In genomic region chr3:127640031-127640355, GRCh38 we compare ENCODE assay signal across 2 cellular contexts.
TF ChIP-seq lines count a peak whose summit lies in the region.

No MANE protein-coding gene starts in this region.

TF ChIP-seq in GM23338, 12 proteins besides CTCF, POLR2A, EP300 and RAD21:
- no peak for TF ChIP-seq CREB1 (CRISPR knock-in tag; IDR thresholded peaks at IDR 0.05; ENCODE audit: low read depth)
- TF ChIP-seq STAT1 (IDR thresholded peaks at IDR 0.05; ENCODE audit: unreplicated experiment): no peak
- no peak for TF ChIP-seq REST (IDR thresholded peaks at IDR 0.05; ENCODE audit: unreplicated experiment)
- no peak for TF ChIP-seq ZNF462 (CRISPR knock-in tag; IDR thresholded peaks at IDR 0.05)
- no peak for TF ChIP-seq EZH2phosphoT487 (IDR thresholded peaks at IDR 0.05; ENCODE audit: unreplicated experiment)
- TF ChIP-seq JUNB (IDR thresholded peaks at IDR 0.05; ENCODE audit: unreplicated experiment): no peak
- no peak for TF ChIP-seq ZNF114 (CRISPR knock-in tag; IDR thresholded peaks at IDR 0.05)
- TF ChIP-seq EZH2 (IDR thresholded peaks at IDR 0.05; ENCODE audit: low read depth, unreplicated experiment): no peak
- no peak for TF ChIP-seq ETS1 (IDR thresholded peaks at IDR 0.05)
- no peak for TF ChIP-seq NANOG (IDR thresholded peaks at IDR 0.05; ENCODE audit: borderline replicate concordance)
- TF ChIP-seq ZNF331 (CRISPR knock-in tag; IDR thresholded peaks at IDR 0.05; ENCODE audit: low read depth): no peak
- no peak for TF ChIP-seq POLR2AphosphoS5 (IDR thresholded peaks at IDR 0.05; ENCODE audit: low read depth)

TF ChIP-seq in H1, 55 proteins besides CTCF, POLR2A, EP300 and RAD21:
- TF ChIP-seq SAP30 (IDR thresholded peaks at IDR 0.05; ENCODE audit: insufficient read depth, insufficient replicate concordance, low read length) (no peak), JUN (IDR thresholded peaks at IDR 0.05; ENCODE audit: low read depth, low read length) (no peak), EGR1 (IDR thresholded peaks at IDR 0.05; ENCODE audit: borderline replicate concordance, low read depth, low read length) (no peak), TAF7 (optimal IDR thresholded peaks at IDR 0.05; ENCODE audit: borderline replicate concordance, low read depth, low read length) (no peak), ATF2 (IDR thresholded peaks at IDR 0.05; ENCODE audit: low read length) (no peak), NRF1 (IDR thresholded peaks at IDR 0.05; ENCODE audit: low read depth, low read length) (no peak), CHD1 (IDR thresholded peaks at IDR 0.05; ENCODE audit: low read depth, low read length) (no peak), SUZ12 (IDR thresholded peaks at IDR 0.05; ENCODE audit: low read length) (no peak), MAFK (IDR thresholded peaks at IDR 0.05; ENCODE audit: low read depth, low read length) (no peak), RFX5 (IDR thresholded peaks at IDR 0.05; ENCODE audit: borderline replicate concordance, low read depth, low read length) (no peak), HDAC6 (IDR thresholded peaks at IDR 0.05; ENCODE audit: low read depth, low read length) (no peak), GTF2F1 (IDR thresholded peaks at IDR 0.05; ENCODE audit: borderline replicate concordance, low read depth, low read length) (no peak)
